In genomic region chr3:170387952-170388351, GRCh38 we compare ENCODE assay signal across 25 cellular contexts. TPM values are rescaled to one million over a fixed set of nuclear protein-coding genes. Genes with fewer than 3 reads are reported as not detected.
A peak's percentile ranks its signal among the peaks of the same experiment; 100 is the strongest.
DNase-seq lines count a peak whose midpoint lies in the region; ATAC-seq, FAIRE-seq and TF ChIP-seq lines count a peak whose summit lies in the region.
"Had no signal": no experiment of that assay in that cellular context is flagged by ENCODE, and none has a peak within 500 bp of the region (broad histone marks: within the 10 kb centered on the region; RNA-seq: fewer than 3 reads in every experiment).

No MANE protein-coding gene starts in this region.

- H3K27me3 ChIP-seq in H9 (ENCODE audit: insufficient read depth, low read length), result no peaks in the 10 kb centered on the region
- H3K27me3 ChIP-seq in K562 (ENCODE audit: control insufficient read depth in 2 of 2, insufficient read depth in 2 of 2, low read length in 2 of 2), result no peaks in the 10 kb centered on the region
- H3K27me3 ChIP-seq: BLaER1, heart left ventricle, SJCRH30, vagina had no signal

- no peak overlapping the region for H4K8ac ChIP-seq in H9 (replicated peaks; ENCODE audit: insufficient read length, low read depth, low read length)

- H3K23ac ChIP-seq in H9 (ENCODE audit: insufficient read length, low read depth, low read length), result no peak overlapping the region

- POLR2A ChIA-PET in K562 (lab: Yijun Ruan, JAX), result interaction anchor here (1.5 kb wide), 1 partner anchor 12 kb away, joined by 3 read pairs; no protein-coding TSS in a partner anchor

- no peak overlapping the region for H4K5ac ChIP-seq in H9 (ENCODE audit: insufficient read length, low read depth, low read length)

- H3K4me3 Mint-ChIP-seq in H9 (no peak overlapping the region), memory B cell (no peak overlapping the region)
- H3K4me3 Mint-ChIP-seq: brain; natural killer cell treated with Interleukin-12 subunit alpha and Interleukin-12 subunit beta and Interleukin-15 and Interleukin-18, amount 100 ng/mL, for 72 hours had no signal

- no peak overlapping the region for H3T11ph ChIP-seq in H9 (ENCODE audit: low read length)

- in situ Hi-C loops in K562 (cut with MboI), result no loop called here

- H3K27me3 Mint-ChIP-seq in H9 (ENCODE audit: low read depth) (no peaks in the 10 kb centered on the region), memory B cell (no peaks in the 10 kb centered on the region)
- H3K27me3 Mint-ChIP-seq: brain; natural killer cell treated with Interleukin-12 subunit alpha and Interleukin-12 subunit beta and Interleukin-15 and Interleukin-18, amount 100 ng/mL, for 72 hours had no signal

- H2BK15ac ChIP-seq in H9 (ENCODE audit: low read depth, low read length), result no peak overlapping the region

- H3K4me1 Mint-ChIP-seq in H9, result no peaks in the 10 kb centered on the region
- H3K4me1 Mint-ChIP-seq in memory B cell, result peaks cover 2% of the 10 kb centered on the region

- no peak overlapping the region for H4K91ac ChIP-seq in H9 (ENCODE audit: insufficient read length, low read depth, low read length)

- FAIRE-seq in D721Med (lab: Jason Lieb, UNC) (peak; percentile 48), K562 (lab: Jason Lieb, UNC) (no peak)
- FAIRE-seq: H1, islet of Langerhans had no signal

- no peak for ATAC-seq in K562
- ATAC-seq in memory B cell (ENCODE audit: low read depth), result peak; percentile 29
- ATAC-seq: activated CD4-positive, CD25-positive, alpha-beta regulatory T cell treated with anti-CD3 and anti-CD28 coated beads, Interleukin-2, amount 50 U/mL, for 24 hours; activated naive CD4-positive, alpha-beta T cell treated with anti-CD3 and anti-CD28 coated beads, Interleukin-2, amount 50 U/mL, for 72 hours; heart left ventricle; natural killer cell treated with Interleukin-12 subunit alpha and Interleukin-12 subunit beta and Interleukin-15 and Interleukin-18, amount 100 ng/mL, for 72 hours had no signal

- H3K14ac ChIP-seq in H9 (ENCODE audit: insufficient read depth, low read length), result no peak overlapping the region

- DNase-seq in D721Med (ENCODE audit: insufficient read length, low spot score) (no peak), H9 (no peak), K562 (ENCODE audit: extremely low read depth in 1 of 4, low spot score in 3 of 4) (no peak), memory B cell (ENCODE audit: low spot score in 2 of 2) (no peak), NCI-H1694 (lab: John Stamatoyannopoulos, UW) (no peak), NCI-H2107 (lab: John Stamatoyannopoulos, UW) (no peak), HUDEP-2 (lab: John Stamatoyannopoulos, UW; ENCODE audit: unreplicated experiment in 76 of 76) (no peak)
- DNase-seq: dermis blood vessel endothelial cell; heart left ventricle; KBM-7; NCI-H1105 treated with DMSO at 0.1 percent for 48 hours; NCI-H524 treated with DMSO at 0.1 percent for 48 hours; posterior cingulate gyrus; SJCRH30; stimulated activated CD4-positive, alpha-beta T cell treated with anti-CD3 and anti-CD28 coated beads, Interleukin-4, amount 100 ng/mL, for 4 hours; substantia nigra had no signal

- H2BK5ac ChIP-seq in H9 (ENCODE audit: insufficient read length, low read length), result no peak overlapping the region

- H3K79me2 ChIP-seq in H9 (ENCODE audit: insufficient read depth, low read length) (peaks cover 5% of the 10 kb centered on the region; the same call in 1 of the 2 replicates), K562 (ENCODE audit: control insufficient read depth, insufficient read depth, low read length) (no peaks in the 10 kb centered on the region)

- no peak for TF ChIP-seq POLR2A in K562 (conservative IDR thresholded peaks at IDR 0.05)

- no peak overlapping the region for H3K18ac ChIP-seq in H9 (ENCODE audit: insufficient read length, low read depth, low read length)

- H3K36me3 Mint-ChIP-seq in H9 (ENCODE audit: insufficient read depth in 1 of 3, low read depth in 3 of 3), result peaks cover 65 to 88% (median 79%) of the 10 kb centered on the region in 3 experiments
- peaks cover 31% of the 10 kb centered on the region for H3K36me3 Mint-ChIP-seq in memory B cell

- H3K36me3 ChIP-seq in K562 (ENCODE audit: control insufficient read depth, insufficient read depth, low read length), result peaks cover 47% of the 10 kb centered on the region; the same call in 2 of the 3 replicates

- TF ChIP-seq RAD21 in K562 (CRISPR knock-in tag; conservative IDR thresholded peaks at IDR 0.05 in 1 of 2, IDR thresholded peaks at IDR 0.05 in 1 of 2), result no peak

- H3K23me2 ChIP-seq in H9 (ENCODE audit: insufficient read length, low read depth, low read length, poor library complexity, severe bottlenecking), result no peaks in the 10 kb centered on the region

- BruUV-seq in K562 (replicated peaks; lab: Mats Ljungman, UMichigan), result no TSS peak

- H4K20me1 ChIP-seq in H9 (ENCODE audit: control insufficient read depth, insufficient read depth, insufficient read length) (no peaks in the 10 kb centered on the region), K562 (replicated peaks; ENCODE audit: control insufficient read depth, insufficient read depth, low read length) (no peaks in the 10 kb centered on the region)

- no peak overlapping the region for H3K27ac ChIP-seq in H9 (ENCODE audit: insufficient read length, low read depth, low read length)
- H3K27ac ChIP-seq in K562 (ENCODE audit: extremely low read depth, low read depth, low read length), result no peak overlapping the region
- H3K27ac ChIP-seq: BLaER1, heart left ventricle, SJCRH30, skin epidermis, vagina had no signal

- H3K4me2 ChIP-seq in H9 (ENCODE audit: insufficient read depth, insufficient read length, low read length) (no peak overlapping the region), K562 (ENCODE audit: insufficient read depth, low read length) (no peak overlapping the region)
- H3K4me2 ChIP-seq: BLaER1 had no signal

- no peak overlapping the region for H2BK20ac ChIP-seq in H9 (ENCODE audit: low read depth, low read length, poor library complexity, severe bottlenecking)

- H3K9me1 ChIP-seq in K562 (ENCODE audit: control insufficient read depth, insufficient read depth, low read length), result no peaks in the 10 kb centered on the region

- H3K79me1 ChIP-seq in H9 (ENCODE audit: insufficient read depth, low read depth, low read length, poor library complexity, severe bottlenecking), result peaks cover 5% of the 10 kb centered on the region

- H3K9me3 Mint-ChIP-seq in H9, result no peaks in the 10 kb centered on the region
- no peaks in the 10 kb centered on the region for H3K9me3 Mint-ChIP-seq in memory B cell
- H3K9me3 Mint-ChIP-seq: activated naive CD4-positive, alpha-beta T cell treated with anti-CD3 and anti-CD28 coated beads, Interleukin-2, amount 50 U/mL, for 72 hours; natural killer cell treated with Interleukin-12 subunit alpha and Interleukin-12 subunit beta and Interleukin-15 and Interleukin-18, amount 100 ng/mL, for 72 hours had no signal

- no peak for TF ChIP-seq EP300 in K562 (IDR thresholded peaks at IDR 0.05; ENCODE audit: low read length)

- intact Hi-C loops in K562 (cut with micrococcal nuclease), result no loop called here

- CTCF ChIA-PET in K562 (lab: Yijun Ruan, JAX; ENCODE audit: low intra/inter-chr PET ratio), result no interaction called here

- no peak overlapping the region for H3K4me3 ChIP-seq in K562
- H3K4me3 ChIP-seq: BLaER1, heart left ventricle, SJCRH30, skin epidermis, vagina had no signal

- no peaks in the 10 kb centered on the region for H3K9me3 ChIP-seq in H9 (ENCODE audit: control insufficient read depth, low read depth, low read length)
- peaks cover 1% of the 10 kb centered on the region; the same call in 1 of the 2 replicates for H3K9me3 ChIP-seq in K562 (replicated peaks; ENCODE audit: control insufficient read depth, insufficient read depth, low read depth, low read length)
- H3K9me3 ChIP-seq: SJCRH30, vagina had no signal

- no peak overlapping the region for H2BK120ac ChIP-seq in H9 (ENCODE audit: low read depth, low read length, poor library complexity, severe bottlenecking)

- H2AFZ ChIP-seq in H9 (ENCODE audit: low read length) (no peak overlapping the region), K562 (ENCODE audit: low read depth, low read length) (no peak overlapping the region)

- no peaks in the 10 kb centered on the region for H3K4me1 ChIP-seq in H9 (ENCODE audit: insufficient read depth, low read length)
- no peaks in the 10 kb centered on the region for H3K4me1 ChIP-seq in K562 (replicated peaks in 1 of 2; ENCODE audit: control insufficient read depth in 2 of 2, insufficient read depth in 2 of 2, low read length in 2 of 2)
- H3K4me1 ChIP-seq: BLaER1, SJCRH30, vagina had no signal

- no peak overlapping the region for H3K4ac ChIP-seq in H9 (ENCODE audit: low read depth, low read length)

- H3K9ac ChIP-seq in H9 (ENCODE audit: extremely low read depth, insufficient read length, low read length), result no peak overlapping the region
- H3K9ac ChIP-seq in K562 (ENCODE audit: insufficient read depth in 1 of 2, low read depth in 2 of 2, low read length in 2 of 2), result no peak overlapping the region
- H3K9ac ChIP-seq: BLaER1 had no signal

- no peak overlapping the region for H3K56ac ChIP-seq in H9 (ENCODE audit: insufficient read length, low read depth, low read length)

- H3K27ac Mint-ChIP-seq in H9 (no peak overlapping the region), memory B cell (peak overlapping the region; percentile 31)
- H3K27ac Mint-ChIP-seq: activated naive CD4-positive, alpha-beta T cell treated with anti-CD3 and anti-CD28 coated beads, Interleukin-2, amount 50 U/mL, for 72 hours; brain; natural killer cell treated with Interleukin-12 subunit alpha and Interleukin-12 subunit beta and Interleukin-15 and Interleukin-18, amount 100 ng/mL, for 72 hours had no signal

- no peak for TF ChIP-seq CTCF in D721Med (IDR thresholded peaks at IDR 0.05; ENCODE audit: insufficient read depth, missing control alignments)
- TF ChIP-seq CTCF in H9 (conservative IDR thresholded peaks at IDR 0.05), result peak; percentile 29; the same call in 1 of the 3 replicates
- no peak for TF ChIP-seq CTCF in K562 (IDR thresholded peaks at IDR 0.05 in 2 of 3, conservative IDR thresholded peaks at IDR 0.05 in 1 of 3; ENCODE audit: insufficient read depth in 2 of 3, low read depth in 1 of 3, low read length in 3 of 3)

- H2AK5ac ChIP-seq in H9 (ENCODE audit: insufficient read length, low read length), result no peak overlapping the region

- no peak overlapping the region for H2BK12ac ChIP-seq in H9 (ENCODE audit: insufficient read length, low read depth, low read length)

RNA-seq across cellular contexts. Expression of gene SKIL, which starts 30.4 kb away (rescaled TPM):
- total RNA-seq in H9 (2021), result 170 TPM in 2 replicates
- total RNA-seq in K562 (2011; cell fraction: chromatin; rRNA removed; ENCODE audit: low replicate concordance), result 19.4 and 45.9 TPM in 2 replicates
- 7.0 and 9.3 TPM in 2 replicates for total RNA-seq in K562 (2011; cell fraction: nucleolus; rRNA removed)
- 15.2 and 16.4 TPM in 2 replicates for total RNA-seq in K562 (2011; cell fraction: nucleoplasm; rRNA removed)
- 11.5 and 19.1 TPM in 2 replicates for total RNA-seq in K562 (2014; rRNA removed)
- 16.2 and 20.0 TPM in 2 replicates for total RNA-seq in K562 (2014; rRNA removed; fragmentation: Illumina TruSeq; extraction: Trizol)
- total RNA-seq in K562 (2015; rRNA removed; fragmentation: Illumina TruSeq; extraction: Trizol), result 15.5 and 15.6 TPM in 2 replicates
- 14.1 and 14.3 TPM in 2 replicates for total RNA-seq in K562 (2021)
- polyA plus RNA-seq in K562 (2011; rRNA removed), result 5.7 and 6.7 TPM in 2 replicates
- 1.4 and 2.6 TPM in 2 replicates for polyA plus RNA-seq in K562 (2011; cell fraction: cytosol; rRNA removed)
- polyA plus RNA-seq in K562 (2011; cell fraction: nucleus; rRNA removed), result 4.0 and 4.2 TPM in 2 replicates
- polyA plus RNA-seq in K562 (2012), result 7.3 and 9.6 TPM in 2 replicates
- 4.2 and 4.8 TPM in 2 replicates for polyA plus RNA-seq in K562 (2014; fragmentation: Illumina TruSeq; extraction: Trizol)
- polyA plus RNA-seq in K562 (2014; fragmentation: Nextera tagmentation; extraction: Ambion mirVana), result 1 to 10 TPM; 4.4 to 9.7 TPM
- 4.3 and 5.5 TPM in 2 replicates for polyA plus RNA-seq in K562 (2014; rRNA removed)
- polyA minus RNA-seq in K562 (2011; rRNA and poly(A)+ RNA removed), result 30.7 and 32.7 TPM in 2 replicates
- 14.4 and 18.0 TPM in 2 replicates for polyA minus RNA-seq in K562 (2011; cell fraction: cytosol; rRNA and poly(A)+ RNA removed)
- polyA minus RNA-seq in K562 (2011; cell fraction: nucleus; rRNA and poly(A)+ RNA removed), result 5.0 and 8.0 TPM in 2 replicates

RNA-seq across cellular contexts. Expression of gene CLDN11, which starts 30.7 kb away (rescaled TPM):
- total RNA-seq in H9 (2021) (1.7 and 2.4 TPM in 2 replicates), K562 (2014; rRNA removed) (0.37 and 0.41 TPM in 2 replicates), K562 (2014; rRNA removed; fragmentation: Illumina TruSeq; extraction: Trizol) (0.16 and 0.18 TPM in 2 replicates), K562 (2015; rRNA removed; fragmentation: Illumina TruSeq; extraction: Trizol) (0.26 and 0.33 TPM in 2 replicates), K562 (2021) (0.24 and 0.42 TPM in 2 replicates)
- total RNA-seq in K562 (2011; cell fraction: chromatin; rRNA removed; ENCODE audit: low replicate concordance), result 0.25 and 0.30 TPM in 2 replicates
- 0.67 and 0.79 TPM in 2 replicates for total RNA-seq in K562 (2011; cell fraction: nucleolus; rRNA removed)
- 0.76 and 0.95 TPM in 2 replicates for total RNA-seq in K562 (2011; cell fraction: nucleoplasm; rRNA removed)
- polyA plus RNA-seq in K562 (2011; rRNA removed) (not detected in 2 replicates), K562 (2014; fragmentation: Illumina TruSeq; extraction: Trizol) (0.17 and 0.18 TPM in 2 replicates), K562 (2014; fragmentation: Nextera tagmentation; extraction: Ambion mirVana) (under 1 TPM; 0.14 to 0.15 TPM), K562 (2014; rRNA removed) (0.05 and 0.16 TPM in 2 replicates)
- 0.22 TPM in 1 of 2 replicates, not detected in the other for polyA plus RNA-seq in K562 (2011; cell fraction: cytosol; rRNA removed)
- polyA plus RNA-seq in K562 (2011; cell fraction: nucleus; rRNA removed), result not detected in 2 replicates
- polyA plus RNA-seq in K562 (2012), result 0.17 and 0.42 TPM in 2 replicates
- 0.32 TPM in 1 of 2 replicates, not detected in the other for polyA minus RNA-seq in K562 (2011; rRNA and poly(A)+ RNA removed)
- 0.57 TPM in 1 of 2 replicates, not detected in the other for polyA minus RNA-seq in K562 (2011; cell fraction: cytosol; rRNA and poly(A)+ RNA removed)
- not detected in 2 replicates for polyA minus RNA-seq in K562 (2011; cell fraction: nucleus; rRNA and poly(A)+ RNA removed)
- total RNA-seq: activated naive CD4-positive, alpha-beta T cell treated with anti-CD3 and anti-CD28 coated beads, Interleukin-2, amount 50 U/mL, for 72 hours had no signal
